ENCODE assay signal across 1 cellular context in genomic region chr2:85539361-85540130, GRCh38.
TF ChIP-seq lines count a peak whose summit lies in the region.

No MANE protein-coding gene starts in this region.

TF ChIP-seq in K562, 482 proteins besides CTCF, POLR2A, EP300 and RAD21 (continued from another document and continues in another):
- TF ChIP-seq RNF2 (IDR thresholded peaks at IDR 0.05) (0 out of 2 replicates have a peak, but pooled peaks have one; percentile 29), NONO (IDR thresholded peaks at IDR 0.05; ENCODE audit: low read depth in 2 of 2, low read length in 1 of 2) (peak in 1 of 2 experiments; percentile 96; a peak in 2 of 4 replicates), SPI1 (IDR thresholded peaks at IDR 0.05; ENCODE audit: borderline replicate concordance, low read depth, low read length) (no peak), NFXL1 (CRISPR knock-in tag; IDR thresholded peaks at IDR 0.05) (no peak), GTF2E2 (tag; IDR thresholded peaks at IDR 0.05) (peak; percentile 60; the same call in 1 of the 2 replicates), SNRNP70 (optimal IDR thresholded peaks at IDR 0.05; ENCODE audit: low read depth, low read length) (peak; percentile 92), ZBTB17 (CRISPR knock-in tag; IDR thresholded peaks at IDR 0.05) (peak; percentile 32; the same call in 1 of the 2 replicates), FOXM1 (IDR thresholded peaks at IDR 0.05; ENCODE audit: low read depth) (no peak), FOXM1 (CRISPR knock-in tag; IDR thresholded peaks at IDR 0.05; ENCODE audit: low read depth) (no peak; the same call in 1 of the 2 replicates), ARID1B (IDR thresholded peaks at IDR 0.05) (0 out of 2 replicates have a peak, but pooled peaks have one; percentile 17), SRSF1 (IDR thresholded peaks at IDR 0.05; ENCODE audit: low read depth, low read length) (0 out of 2 replicates have a peak, but pooled peaks have one; percentile 52), BRCA1 (IDR thresholded peaks at IDR 0.05) (no peak), BRCA1 (CRISPR knock-in tag; IDR thresholded peaks at IDR 0.05) (0 out of 2 replicates have a peak, but pooled peaks have one; percentile 83), NKRF (IDR thresholded peaks at IDR 0.05; ENCODE audit: borderline replicate concordance) (peak; percentile 97), PHF20 (IDR thresholded peaks at IDR 0.05; ENCODE audit: partially characterized antibody) (no peak), KDM4B (IDR thresholded peaks at IDR 0.05; ENCODE audit: borderline replicate concordance in 2 of 2, low read depth in 1 of 2) (0 out of 4 replicates have a peak, but pooled peaks of 1 of the 2 experiments have one; percentile 66), RBM22 (IDR thresholded peaks at IDR 0.05; ENCODE audit: low read depth, low read length, poor library complexity, severe bottlenecking) (peak; percentile 99), ZNF274 (IDR thresholded peaks at IDR 0.05; ENCODE audit: borderline replicate concordance, low read depth, low read length) (0 out of 2 replicates have a peak, but pooled peaks have one; percentile 15), AFF1 (IDR thresholded peaks at IDR 0.05; ENCODE audit: low read depth in 1 of 2, partially characterized antibody in 2 of 2) (no peak), ZKSCAN8 (CRISPR knock-in tag; IDR thresholded peaks at IDR 0.05) (no peak), ZNF280B (CRISPR knock-in tag; IDR thresholded peaks at IDR 0.05) (no peak), CUX1 (CRISPR knock-in tag; IDR thresholded peaks at IDR 0.05) (no peak), MED1 (CRISPR knock-in tag; IDR thresholded peaks at IDR 0.05; ENCODE audit: borderline replicate concordance) (0 out of 2 replicates have a peak, but pooled peaks have one; percentile 88), CEBPZ (IDR thresholded peaks at IDR 0.05; ENCODE audit: borderline replicate concordance, low read depth, low read length) (no peak), FUS (optimal IDR thresholded peaks at IDR 0.05; ENCODE audit: low read depth, low read length) (peak; percentile 74), TCF7 (IDR thresholded peaks at IDR 0.05; ENCODE audit: borderline replicate concordance) (no peak; the same call in 1 of the 2 replicates), ZBTB9 (CRISPR knock-in tag; IDR thresholded peaks at IDR 0.05) (peak; percentile 27), MLLT1 (IDR thresholded peaks at IDR 0.05) (peak in 1 of 2 experiments; percentile 40; a peak in 2 of 4 replicates), TCFL5 (CRISPR knock-in tag; conservative IDR thresholded peaks at IDR 0.05) (no peak), NR3C1 (CRISPR knock-in tag; IDR thresholded peaks at IDR 0.05) (no peak), CSDE1 (IDR thresholded peaks at IDR 0.05) (peak in 1 of 2 experiments; percentile 17; a peak in 2 of 4 replicates), TFE3 (CRISPR knock-in tag; IDR thresholded peaks at IDR 0.05) (peak; percentile 9; the same call in 1 of the 2 replicates), KDM2B (CRISPR knock-in tag; IDR thresholded peaks at IDR 0.05) (no peak), ATF4 (CRISPR knock-in tag; IDR thresholded peaks at IDR 0.05) (peak; percentile 12; the same call in 1 of the 2 replicates), BCOR (IDR thresholded peaks at IDR 0.05) (no peak), NFE2 (IDR thresholded peaks at IDR 0.05; ENCODE audit: low read depth) (no peak)
